1 cellular context compared by ENCODE assay signal in the genomic region with DNA sequence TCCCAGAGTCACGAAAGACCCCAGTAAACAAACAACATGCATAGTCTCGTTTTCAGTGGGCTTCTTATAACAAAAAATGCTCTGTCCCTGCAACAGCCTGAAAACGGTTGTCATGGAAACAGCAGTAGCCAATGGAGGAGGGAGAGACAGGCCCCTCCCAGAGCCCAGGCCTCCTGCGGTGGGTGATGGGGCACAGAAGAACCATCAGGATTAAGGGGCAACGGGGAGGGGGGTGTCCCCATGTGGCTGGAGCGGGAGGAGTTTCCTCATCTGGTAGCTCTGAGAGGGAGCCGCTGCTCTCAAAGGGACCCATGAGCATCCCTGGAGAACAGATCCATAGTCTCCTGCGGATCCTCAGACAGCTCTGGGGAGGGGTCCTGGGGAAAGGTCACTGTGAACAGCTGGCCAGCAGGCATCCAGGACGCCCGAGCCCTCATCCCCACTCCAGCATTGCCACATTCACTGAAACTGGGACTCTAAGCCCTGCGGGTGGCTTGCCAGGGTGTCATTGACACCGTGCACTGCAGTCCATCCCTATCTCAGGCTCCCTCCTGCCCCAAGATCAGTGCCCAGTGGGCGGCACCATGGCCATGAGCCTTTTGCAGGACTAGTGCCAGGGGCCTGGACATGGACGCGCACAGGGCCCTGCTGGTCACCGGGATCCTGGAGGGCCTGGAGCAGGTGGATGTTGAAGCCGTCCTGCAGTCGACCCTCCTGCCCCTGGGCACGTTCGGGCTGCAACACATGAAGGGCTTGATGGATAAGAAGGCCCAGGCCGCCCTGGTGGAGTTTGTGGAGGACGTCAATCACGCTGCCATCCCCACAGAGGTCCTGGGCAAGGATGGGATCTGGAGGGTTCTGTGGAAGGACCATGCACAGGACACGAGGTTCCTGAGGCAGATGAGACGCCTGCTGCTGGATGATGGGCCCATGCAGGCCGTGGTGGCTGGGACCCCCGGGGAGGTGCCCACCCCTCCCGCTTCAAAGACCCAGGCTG.
TF ChIP-seq lines count a peak whose summit lies in the region.

No MANE protein-coding gene starts in this region.

TF ChIP-seq in K562, 482 proteins besides CTCF, POLR2A, EP300 and RAD21:
- TF ChIP-seq FOXA1 (IDR thresholded peaks at IDR 0.05; ENCODE audit: borderline replicate concordance) (no peak), RFX1 (IDR thresholded peaks at IDR 0.05) (peak; percentile 92)
TF ChIP-seq in K562: peak in this region for 1.
